In the genomic region with DNA sequence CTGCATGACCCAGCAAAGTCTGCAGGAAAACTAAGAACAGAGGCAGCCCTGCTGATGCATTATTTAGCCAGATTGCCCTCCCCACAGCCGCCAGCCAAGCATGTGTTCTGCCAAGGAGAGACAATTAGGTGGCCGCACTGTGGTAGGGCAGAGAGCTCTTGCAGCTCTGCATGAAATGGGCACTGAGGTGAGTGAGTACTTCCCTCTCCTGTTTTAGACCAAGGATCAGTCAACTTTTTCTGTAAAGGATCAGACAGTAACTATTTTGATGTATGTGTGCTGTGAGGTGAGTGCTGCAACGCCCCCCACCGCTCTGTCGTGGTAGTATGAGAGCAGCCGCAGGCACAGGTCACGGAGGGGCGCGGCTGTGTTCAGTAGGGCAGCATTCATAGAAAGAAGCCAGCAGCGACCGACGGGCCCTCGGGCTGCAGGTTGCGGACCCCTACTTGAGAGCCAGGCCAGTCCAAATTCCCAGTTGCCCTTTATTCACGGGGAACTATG, we compare ENCODE assay signal across 9 cellular contexts. TPM values are rescaled to one million over a fixed set of nuclear protein-coding genes. Genes with fewer than 3 reads are reported as not detected.
DNase-seq lines count a peak whose midpoint lies in the region; ATAC-seq and TF ChIP-seq lines count a peak whose summit lies in the region.
"Had no signal": no experiment of that assay in that cellular context is flagged by ENCODE, and none has a peak within 500 bp of the region (broad histone marks: within the 10 kb centered on the region; RNA-seq: fewer than 3 reads in every experiment).

No MANE protein-coding gene starts in this region.

- H3K36me3 Mint-ChIP-seq in WTC11 = no peaks in the 10 kb centered on the region
- H3K36me3 Mint-ChIP-seq: IgD-negative memory B cell had no signal

- no peaks in the 10 kb centered on the region for H3K9me3 Mint-ChIP-seq in WTC11
- H3K9me3 Mint-ChIP-seq: IgD-negative memory B cell had no signal

- H3K4me1 Mint-ChIP-seq in WTC11 = peaks cover 33% of the 10 kb centered on the region
- H3K4me1 Mint-ChIP-seq: IgD-negative memory B cell had no signal

- POLR2A ChIA-PET in WTC11 (lab: Charles Lee) = no interaction called here

- no peak; the same call in 1 of the 2 replicates for TF ChIP-seq CTCF in C4-2B (conservative IDR thresholded peaks at IDR 0.05)
- peak; percentile 31; the same call in 1 of the 2 replicates for TF ChIP-seq CTCF in WTC11 (IDR thresholded peaks at IDR 0.05)

- DNase-seq in WTC11 (ENCODE audit: low spot score) (peak; percentile 75), Right ventricle myocardium superior (peak; percentile 80), posterior cingulate gyrus (peak in 7 of 10 donors; percentile 25 to 91 (median 54)), activated gamma-delta T cell (lab: John Stamatoyannopoulos, UW) (no peak), COR-L47 (lab: John Stamatoyannopoulos, UW) (no peak)
- DNase-seq in activated CD8-positive, alpha-beta memory T cell treated with anti-CD3 and anti-CD28 coated beads for 24 hours = no peak

- H3K27ac ChIP-seq in C4-2B = peak overlapping the region; percentile 94

- H3K4me3 Mint-ChIP-seq in WTC11 = no peak overlapping the region
- H3K4me3 Mint-ChIP-seq: IgD-negative memory B cell had no signal

- CTCF ChIA-PET in WTC11 (lab: Charles Lee) = interaction anchor here (0.6 to 2.5 kb wide), 4 partner anchors 24 to 165 kb away, joined by 3 to 13 read pairs (median 5); partner anchors contain the start of gene FAM50B

- intact Hi-C loops in Right ventricle myocardium superior (cut with DNase I) (loop anchor here (5.0 kb wide), 1 partner anchor 73 kb away; the partner anchor contains the start of gene PXDC1), posterior cingulate gyrus (cut with DNase I) (no loop called here)

- no peak overlapping the region for H3K27ac Mint-ChIP-seq in WTC11
- H3K27ac Mint-ChIP-seq: IgD-negative memory B cell had no signal

- peaks cover 8% of the 10 kb centered on the region; the same call in 1 of the 2 replicates for H3K27me3 Mint-ChIP-seq in WTC11 (ENCODE audit: low read depth)

- ATAC-seq in WTC11 = peak; percentile 95
- ATAC-seq in Right ventricle myocardium superior (ENCODE audit: poor library complexity) = peak; percentile 71
- no peak for ATAC-seq in HG02571 (IDR thresholded peaks at IDR 0.05; ENCODE audit: unreplicated experiment)

TF ChIP-seq in WTC11, 78 proteins besides CTCF, POLR2A, EP300 and RAD21 (continues in another document):
- TF ChIP-seq ZNF425 (CRISPR knock-in tag; conservative IDR thresholded peaks at IDR 0.05) (no peak), ZNF232 (CRISPR knock-in tag; IDR thresholded peaks at IDR 0.05) (no peak), IRF2 (CRISPR knock-in tag; IDR thresholded peaks at IDR 0.05; ENCODE audit: borderline replicate concordance, low read depth) (no peak), TEAD4 (CRISPR knock-in tag; IDR thresholded peaks at IDR 0.05) (no peak), ELF4 (CRISPR knock-in tag; IDR thresholded peaks at IDR 0.05; ENCODE audit: low read depth) (no peak), MYBL2 (CRISPR knock-in tag; IDR thresholded peaks at IDR 0.05) (no peak), ZNF317 (CRISPR knock-in tag; IDR thresholded peaks at IDR 0.05; ENCODE audit: borderline replicate concordance, low read depth) (no peak), ZNF671 (CRISPR knock-in tag; IDR thresholded peaks at IDR 0.05) (no peak), NR1H2 (CRISPR knock-in tag; IDR thresholded peaks at IDR 0.05) (no peak), GABPB1 (CRISPR knock-in tag; IDR thresholded peaks at IDR 0.05) (no peak), SP1 (CRISPR knock-in tag; conservative IDR thresholded peaks at IDR 0.05) (no peak), MXD4 (CRISPR knock-in tag; IDR thresholded peaks at IDR 0.05; ENCODE audit: borderline replicate concordance) (no peak), CDX4 (CRISPR knock-in tag; IDR thresholded peaks at IDR 0.05; ENCODE audit: borderline replicate concordance) (no peak)
- TF ChIP-seq, protein P1, sequence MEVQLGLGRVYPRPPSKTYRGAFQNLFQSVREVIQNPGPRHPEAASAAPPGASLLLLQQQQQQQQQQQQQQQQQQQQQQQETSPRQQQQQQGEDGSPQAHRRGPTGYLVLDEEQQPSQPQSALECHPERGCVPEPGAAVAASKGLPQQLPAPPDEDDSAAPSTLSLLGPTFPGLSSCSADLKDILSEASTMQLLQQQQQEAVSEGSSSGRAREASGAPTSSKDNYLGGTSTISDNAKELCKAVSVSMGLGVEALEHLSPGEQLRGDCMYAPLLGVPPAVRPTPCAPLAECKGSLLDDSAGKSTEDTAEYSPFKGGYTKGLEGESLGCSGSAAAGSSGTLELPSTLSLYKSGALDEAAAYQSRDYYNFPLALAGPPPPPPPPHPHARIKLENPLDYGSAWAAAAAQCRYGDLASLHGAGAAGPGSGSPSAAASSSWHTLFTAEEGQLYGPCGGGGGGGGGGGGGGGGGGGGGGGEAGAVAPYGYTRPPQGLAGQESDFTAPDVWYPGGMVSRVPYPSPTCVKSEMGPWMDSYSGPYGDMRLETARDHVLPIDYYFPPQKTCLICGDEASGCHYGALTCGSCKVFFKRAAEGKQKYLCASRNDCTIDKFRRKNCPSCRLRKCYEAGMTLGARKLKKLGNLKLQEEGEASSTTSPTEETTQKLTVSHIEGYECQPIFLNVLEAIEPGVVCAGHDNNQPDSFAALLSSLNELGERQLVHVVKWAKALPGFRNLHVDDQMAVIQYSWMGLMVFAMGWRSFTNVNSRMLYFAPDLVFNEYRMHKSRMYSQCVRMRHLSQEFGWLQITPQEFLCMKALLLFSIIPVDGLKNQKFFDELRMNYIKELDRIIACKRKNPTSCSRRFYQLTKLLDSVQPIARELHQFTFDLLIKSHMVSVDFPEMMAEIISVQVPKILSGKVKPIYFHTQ (CRISPR knock-in tag; IDR thresholded peaks at IDR 0.05) = no peak
- TF ChIP-seq, protein P2, sequence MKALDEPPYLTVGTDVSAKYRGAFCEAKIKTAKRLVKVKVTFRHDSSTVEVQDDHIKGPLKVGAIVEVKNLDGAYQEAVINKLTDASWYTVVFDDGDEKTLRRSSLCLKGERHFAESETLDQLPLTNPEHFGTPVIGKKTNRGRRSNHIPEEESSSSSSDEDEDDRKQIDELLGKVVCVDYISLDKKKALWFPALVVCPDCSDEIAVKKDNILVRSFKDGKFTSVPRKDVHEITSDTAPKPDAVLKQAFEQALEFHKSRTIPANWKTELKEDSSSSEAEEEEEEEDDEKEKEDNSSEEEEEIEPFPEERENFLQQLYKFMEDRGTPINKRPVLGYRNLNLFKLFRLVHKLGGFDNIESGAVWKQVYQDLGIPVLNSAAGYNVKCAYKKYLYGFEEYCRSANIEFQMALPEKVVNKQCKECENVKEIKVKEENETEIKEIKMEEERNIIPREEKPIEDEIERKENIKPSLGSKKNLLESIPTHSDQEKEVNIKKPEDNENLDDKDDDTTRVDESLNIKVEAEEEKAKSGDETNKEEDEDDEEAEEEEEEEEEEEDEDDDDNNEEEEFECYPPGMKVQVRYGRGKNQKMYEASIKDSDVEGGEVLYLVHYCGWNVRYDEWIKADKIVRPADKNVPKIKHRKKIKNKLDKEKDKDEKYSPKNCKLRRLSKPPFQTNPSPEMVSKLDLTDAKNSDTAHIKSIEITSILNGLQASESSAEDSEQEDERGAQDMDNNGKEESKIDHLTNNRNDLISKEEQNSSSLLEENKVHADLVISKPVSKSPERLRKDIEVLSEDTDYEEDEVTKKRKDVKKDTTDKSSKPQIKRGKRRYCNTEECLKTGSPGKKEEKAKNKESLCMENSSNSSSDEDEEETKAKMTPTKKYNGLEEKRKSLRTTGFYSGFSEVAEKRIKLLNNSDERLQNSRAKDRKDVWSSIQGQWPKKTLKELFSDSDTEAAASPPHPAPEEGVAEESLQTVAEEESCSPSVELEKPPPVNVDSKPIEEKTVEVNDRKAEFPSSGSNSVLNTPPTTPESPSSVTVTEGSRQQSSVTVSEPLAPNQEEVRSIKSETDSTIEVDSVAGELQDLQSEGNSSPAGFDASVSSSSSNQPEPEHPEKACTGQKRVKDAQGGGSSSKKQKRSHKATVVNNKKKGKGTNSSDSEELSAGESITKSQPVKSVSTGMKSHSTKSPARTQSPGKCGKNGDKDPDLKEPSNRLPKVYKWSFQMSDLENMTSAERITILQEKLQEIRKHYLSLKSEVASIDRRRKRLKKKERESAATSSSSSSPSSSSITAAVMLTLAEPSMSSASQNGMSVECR (CRISPR knock-in tag; IDR thresholded peaks at IDR 0.05; ENCODE audit: borderline replicate concordance) = no peak
- TF ChIP-seq, protein P3, sequence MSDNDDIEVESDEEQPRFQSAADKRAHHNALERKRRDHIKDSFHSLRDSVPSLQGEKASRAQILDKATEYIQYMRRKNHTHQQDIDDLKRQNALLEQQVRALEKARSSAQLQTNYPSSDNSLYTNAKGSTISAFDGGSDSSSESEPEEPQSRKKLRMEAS (CRISPR knock-in tag; IDR thresholded peaks at IDR 0.05) = no peak

RNA-seq across cellular contexts. Expression of gene FAM50B, which starts 23.8 kb away (rescaled TPM):
- total RNA-seq in WTC11 (2021) (2.1 to 3.6 TPM (median 3.3 TPM) in 3 replicates), Right ventricle myocardium superior (28.9 TPM)

Comparison
In these comparisons a context has a peak if more than half of its experiments do, and no peak if none do; other contexts are left out.
1. DNase-seq: peak in WTC11 (single experiment), Right ventricle myocardium superior (single experiment) and posterior cingulate gyrus (7 of 10); none in activated CD8-positive, alpha-beta memory T cell treated with anti-CD3 and anti-CD28 coated beads for 24 hours (single experiment), activated gamma-delta T cell (single experiment) and COR-L47 (single experiment).